ENCODE assay signal across 11 cellular contexts in the genomic region with DNA sequence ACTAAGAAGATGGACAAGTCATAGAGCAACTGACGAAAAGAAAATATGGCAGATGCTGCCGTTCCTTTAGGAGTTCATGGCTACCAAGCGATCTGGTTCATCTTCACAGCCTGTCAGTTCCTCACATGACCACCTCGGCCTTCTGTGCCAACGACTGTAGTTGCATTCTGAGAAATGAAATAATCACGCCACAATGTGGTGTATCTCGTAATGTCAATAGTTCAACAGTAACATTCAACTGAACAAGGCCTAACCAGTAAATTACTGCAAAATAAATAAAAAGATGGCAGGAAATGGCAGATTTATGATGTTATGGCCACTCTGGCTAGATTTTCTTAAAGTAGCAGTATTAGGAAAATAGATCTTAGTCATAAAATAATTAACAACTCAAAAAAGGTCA. TPM values are rescaled to one million over a fixed set of nuclear protein-coding genes. Genes with fewer than 3 reads are reported as not detected.
DNase-seq lines count a peak whose midpoint lies in the region; ATAC-seq and TF ChIP-seq lines count a peak whose summit lies in the region.
"Had no signal": no experiment of that assay in that cellular context is flagged by ENCODE, and none has a peak within 500 bp of the region (broad histone marks: within the 10 kb centered on the region; RNA-seq: fewer than 3 reads in every experiment).

No MANE protein-coding gene starts in this region.

- DNase-seq in activated CD8-positive, alpha-beta memory T cell treated with anti-CD3 and anti-CD28 coated beads, Interleukin-2, amount 50 U/mL, for 4 hours, result peak; percentile 36
- no peak for DNase-seq in activated CD8-positive, alpha-beta memory T cell treated with anti-CD3 and anti-CD28 coated beads for 24 hours
- DNase-seq in T-helper 1 cell (peak in 4 of 5 donors; percentile 50 to 95 (median 58)), ascending aorta (ENCODE audit: low spot score in 2 of 2) (peak; percentile 26 to 66), NCI-H510A treated with DMSO at 0.1 percent for 48 hours (lab: John Stamatoyannopoulos, UW) (no peak), amniotic stem cell (lab: John Stamatoyannopoulos, UW) (no peak)
- DNase-seq in stimulated activated effector memory CD8-positive, alpha-beta T cell treated with anti-CD3 and anti-CD28 coated beads, Interleukin-12 subunit alpha, Interleukin-12 subunit beta, amount 100 ng/mL, for 72 hours (ENCODE audit: low spot score in 2 of 2), result peak in 1 of 2 donors; percentile 73
- DNase-seq: foreskin fibroblast had no signal

- no peak overlapping the region for H3K27ac ChIP-seq in ascending aorta

- no peaks in the 10 kb centered on the region for H3K9me3 Mint-ChIP-seq in stimulated activated effector memory CD8-positive, alpha-beta T cell treated with anti-CD3 and anti-CD28 coated beads, Interleukin-12 subunit alpha, Interleukin-12 subunit beta, amount 100 ng/mL, for 72 hours
- H3K9me3 Mint-ChIP-seq: GM23338, neural crest cell had no signal

- no peak overlapping the region for H3K4me3 ChIP-seq in ascending aorta
- H3K4me3 ChIP-seq: GM23338 had no signal

- TF ChIP-seq CTCF in ascending aorta (IDR thresholded peaks at IDR 0.05), result no peak

- intact Hi-C loops in ascending aorta (cut with DNase I), result no loop called here

- H3K4me3 Mint-ChIP-seq in stimulated activated effector memory CD8-positive, alpha-beta T cell treated with anti-CD3 and anti-CD28 coated beads, Interleukin-12 subunit alpha, Interleukin-12 subunit beta, amount 100 ng/mL, for 72 hours, result peak overlapping the region; percentile 82
- H3K4me3 Mint-ChIP-seq: GM23338, neural crest cell had no signal

- no peaks in the 10 kb centered on the region for H3K9me3 ChIP-seq in ascending aorta

- ATAC-seq in stimulated activated effector memory CD8-positive, alpha-beta T cell treated with anti-CD3 and anti-CD28 coated beads, Interleukin-12 subunit alpha, Interleukin-12 subunit beta, amount 100 ng/mL, for 72 hours, result peak; percentile 81
- no peak for ATAC-seq in HG03442 (IDR thresholded peaks at IDR 0.05; ENCODE audit: unreplicated experiment)
- ATAC-seq: GM23338 had no signal

- H3K36me3 Mint-ChIP-seq in stimulated activated effector memory CD8-positive, alpha-beta T cell treated with anti-CD3 and anti-CD28 coated beads, Interleukin-12 subunit alpha, Interleukin-12 subunit beta, amount 100 ng/mL, for 72 hours, result peaks cover 44% of the 10 kb centered on the region

- no peak overlapping the region for H3K27ac Mint-ChIP-seq in stimulated activated effector memory CD8-positive, alpha-beta T cell treated with anti-CD3 and anti-CD28 coated beads, Interleukin-12 subunit alpha, Interleukin-12 subunit beta, amount 100 ng/mL, for 72 hours
- H3K27ac Mint-ChIP-seq: GM23338 had no signal

- peaks cover 61% of the 10 kb centered on the region for H3K4me1 Mint-ChIP-seq in stimulated activated effector memory CD8-positive, alpha-beta T cell treated with anti-CD3 and anti-CD28 coated beads, Interleukin-12 subunit alpha, Interleukin-12 subunit beta, amount 100 ng/mL, for 72 hours

- no peaks in the 10 kb centered on the region for H3K27me3 ChIP-seq in ascending aorta

- no peaks in the 10 kb centered on the region for H3K4me1 ChIP-seq in ascending aorta

- no peaks in the 10 kb centered on the region for H3K36me3 ChIP-seq in ascending aorta

RNA-seq across cellular contexts. Expression of a gene that starts 4.4 kb away (rescaled TPM):
- 2.1 TPM for total RNA-seq in ascending aorta

Comparison
In these comparisons a context has a peak if more than half of its experiments do, and no peak if none do; other contexts are left out.
1. DNase-seq: peak in activated CD8-positive, alpha-beta memory T cell treated with anti-CD3 and anti-CD28 coated beads, Interleukin-2, amount 50 U/mL, for 4 hours (single experiment), T-helper 1 cell (4 of 5) and ascending aorta (2 of 2); none in activated CD8-positive, alpha-beta memory T cell treated with anti-CD3 and anti-CD28 coated beads for 24 hours (single experiment), NCI-H510A treated with DMSO at 0.1 percent for 48 hours (single experiment) and amniotic stem cell (single experiment).